ENCODE assay signal across 1 cellular context in the genomic region with DNA sequence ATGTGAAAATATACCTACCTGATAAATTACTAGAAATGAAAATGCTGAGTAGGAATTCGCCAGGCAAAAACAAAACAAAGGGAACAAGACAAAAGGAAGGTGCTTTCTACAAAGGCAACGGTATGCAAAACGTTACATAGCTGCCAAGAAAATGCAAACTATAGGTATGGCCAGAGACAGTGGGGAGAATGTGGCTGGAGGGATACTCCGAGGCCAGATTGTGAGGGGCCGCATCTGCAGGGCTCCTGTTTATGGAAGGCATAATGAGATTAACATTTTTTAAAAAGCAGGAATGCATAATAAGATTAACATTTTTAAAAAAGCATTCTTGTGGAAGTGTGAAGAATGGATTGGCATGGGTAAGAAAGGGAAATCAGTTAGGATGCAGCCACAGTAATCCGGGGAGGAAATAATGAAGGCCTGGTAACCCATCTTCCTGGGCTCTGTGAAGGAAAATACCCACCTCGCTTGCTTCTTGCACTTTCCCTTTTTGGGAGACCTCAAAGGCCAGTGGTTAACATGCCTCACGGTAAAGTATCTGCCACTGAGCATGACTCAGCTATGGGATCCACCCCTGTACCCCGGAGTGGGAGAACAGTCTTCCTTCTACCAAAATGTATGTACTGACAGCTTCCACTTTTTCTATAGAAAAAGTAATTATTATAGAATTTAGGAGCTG.
TF ChIP-seq lines count a peak whose summit lies in the region.

No MANE protein-coding gene starts in this region.

TF ChIP-seq in K562, 482 proteins besides CTCF, POLR2A, EP300 and RAD21:
- TF ChIP-seq, protein P1, sequence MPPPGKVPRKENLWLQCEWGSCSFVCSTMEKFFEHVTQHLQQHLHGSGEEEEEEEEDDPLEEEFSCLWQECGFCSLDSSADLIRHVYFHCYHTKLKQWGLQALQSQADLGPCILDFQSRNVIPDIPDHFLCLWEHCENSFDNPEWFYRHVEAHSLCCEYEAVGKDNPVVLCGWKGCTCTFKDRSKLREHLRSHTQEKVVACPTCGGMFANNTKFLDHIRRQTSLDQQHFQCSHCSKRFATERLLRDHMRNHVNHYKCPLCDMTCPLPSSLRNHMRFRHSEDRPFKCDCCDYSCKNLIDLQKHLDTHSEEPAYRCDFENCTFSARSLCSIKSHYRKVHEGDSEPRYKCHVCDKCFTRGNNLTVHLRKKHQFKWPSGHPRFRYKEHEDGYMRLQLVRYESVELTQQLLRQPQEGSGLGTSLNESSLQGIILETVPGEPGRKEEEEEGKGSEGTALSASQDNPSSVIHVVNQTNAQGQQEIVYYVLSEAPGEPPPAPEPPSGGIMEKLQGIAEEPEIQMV (tag; conservative IDR thresholded peaks at IDR 0.05; ENCODE audit: low read depth): no peak
- peak; percentile 54 for TF ChIP-seq C11orf30 (IDR thresholded peaks at IDR 0.05; ENCODE audit: low read depth)
- no peak for TF ChIP-seq SNRNP70 (optimal IDR thresholded peaks at IDR 0.05; ENCODE audit: low read depth, low read length)
- TF ChIP-seq RBM22 (IDR thresholded peaks at IDR 0.05; ENCODE audit: low read depth, low read length, poor library complexity, severe bottlenecking): no peak
- no peak for TF ChIP-seq TARDBP (IDR thresholded peaks at IDR 0.05)
- peak; percentile 70 for TF ChIP-seq NFE2 (IDR thresholded peaks at IDR 0.05; ENCODE audit: low read depth)
- TF ChIP-seq, protein P2, sequence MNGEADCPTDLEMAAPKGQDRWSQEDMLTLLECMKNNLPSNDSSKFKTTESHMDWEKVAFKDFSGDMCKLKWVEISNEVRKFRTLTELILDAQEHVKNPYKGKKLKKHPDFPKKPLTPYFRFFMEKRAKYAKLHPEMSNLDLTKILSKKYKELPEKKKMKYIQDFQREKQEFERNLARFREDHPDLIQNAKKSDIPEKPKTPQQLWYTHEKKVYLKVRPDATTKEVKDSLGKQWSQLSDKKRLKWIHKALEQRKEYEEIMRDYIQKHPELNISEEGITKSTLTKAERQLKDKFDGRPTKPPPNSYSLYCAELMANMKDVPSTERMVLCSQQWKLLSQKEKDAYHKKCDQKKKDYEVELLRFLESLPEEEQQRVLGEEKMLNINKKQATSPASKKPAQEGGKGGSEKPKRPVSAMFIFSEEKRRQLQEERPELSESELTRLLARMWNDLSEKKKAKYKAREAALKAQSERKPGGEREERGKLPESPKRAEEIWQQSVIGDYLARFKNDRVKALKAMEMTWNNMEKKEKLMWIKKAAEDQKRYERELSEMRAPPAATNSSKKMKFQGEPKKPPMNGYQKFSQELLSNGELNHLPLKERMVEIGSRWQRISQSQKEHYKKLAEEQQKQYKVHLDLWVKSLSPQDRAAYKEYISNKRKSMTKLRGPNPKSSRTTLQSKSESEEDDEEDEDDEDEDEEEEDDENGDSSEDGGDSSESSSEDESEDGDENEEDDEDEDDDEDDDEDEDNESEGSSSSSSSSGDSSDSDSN (IDR thresholded peaks at IDR 0.05; ENCODE audit: borderline replicate concordance in 1 of 2, low read depth in 2 of 2, low read length in 2 of 2): no peak
- TF ChIP-seq HNRNPL (IDR thresholded peaks at IDR 0.05; ENCODE audit: low read depth, low read length): no peak
- TF ChIP-seq FOSL1 (tag; conservative IDR thresholded peaks at IDR 0.05): no peak
- TF ChIP-seq, protein P3, sequence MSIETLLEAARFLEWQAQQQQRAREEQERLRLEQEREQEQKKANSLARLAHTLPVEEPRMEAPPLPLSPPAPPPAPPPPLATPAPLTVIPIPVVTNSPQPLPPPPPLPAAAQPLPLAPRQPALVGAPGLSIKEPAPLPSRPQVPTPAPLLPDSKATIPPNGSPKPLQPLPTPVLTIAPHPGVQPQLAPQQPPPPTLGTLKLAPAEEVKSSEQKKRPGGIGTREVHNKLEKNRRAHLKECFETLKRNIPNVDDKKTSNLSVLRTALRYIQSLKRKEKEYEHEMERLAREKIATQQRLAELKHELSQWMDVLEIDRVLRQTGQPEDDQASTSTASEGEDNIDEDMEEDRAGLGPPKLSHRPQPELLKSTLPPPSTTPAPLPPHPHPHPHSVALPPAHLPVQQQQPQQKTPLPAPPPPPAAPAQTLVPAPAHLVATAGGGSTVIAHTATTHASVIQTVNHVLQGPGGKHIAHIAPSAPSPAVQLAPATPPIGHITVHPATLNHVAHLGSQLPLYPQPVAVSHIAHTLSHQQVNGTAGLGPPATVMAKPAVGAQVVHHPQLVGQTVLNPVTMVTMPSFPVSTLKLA (conservative IDR thresholded peaks at IDR 0.05): no peak
- TF ChIP-seq SRF (CRISPR knock-in tag; IDR thresholded peaks at IDR 0.05): peak in 1 of 2 experiments; percentile 20; a peak in 1 of 4 replicates
- peak; percentile 29; the same call in 1 of the 2 replicates for TF ChIP-seq JUND (IDR thresholded peaks at IDR 0.05; ENCODE audit: borderline replicate concordance, low read depth, low read length)
- no peak; the same call in 2 of the 3 replicates for TF ChIP-seq JUND (tag; IDR thresholded peaks at IDR 0.05; ENCODE audit: borderline replicate concordance, low read depth, low read length)
- TF ChIP-seq ZNF79 (CRISPR knock-in tag; IDR thresholded peaks at IDR 0.05; ENCODE audit: low read depth): no peak
- TF ChIP-seq MAFK (IDR thresholded peaks at IDR 0.05; ENCODE audit: low read length): peak; percentile 51; the same call in 1 of the 2 replicates
- no peak for TF ChIP-seq PTBP1 (IDR thresholded peaks at IDR 0.05; ENCODE audit: low read depth, low read length)
- peak; percentile 24; the same call in 1 of the 2 replicates for TF ChIP-seq MAFF (IDR thresholded peaks at IDR 0.05; ENCODE audit: low read length)
